23 cellular contexts compared by ENCODE assay signal in the genomic region with DNA sequence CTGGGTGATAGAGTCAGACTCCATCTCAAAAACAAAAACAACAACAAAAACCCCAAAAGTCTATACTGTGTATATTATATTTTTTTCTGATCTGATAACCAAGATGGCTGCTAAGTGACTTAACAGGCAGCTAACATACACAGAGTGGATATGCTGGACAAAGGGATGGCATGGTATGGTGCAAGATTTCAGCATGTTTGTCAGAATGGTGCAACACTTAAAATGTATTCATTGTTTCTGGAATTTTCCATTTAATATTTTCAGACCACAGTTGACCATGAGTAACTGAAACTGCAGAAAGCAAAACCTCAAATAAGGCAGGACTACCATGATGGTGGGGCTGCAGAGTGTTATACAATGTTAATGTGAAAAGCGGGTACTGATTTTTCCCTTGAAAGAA.
"Had no signal": no experiment of that assay in that cellular context is flagged by ENCODE, and none has a peak within 500 bp of the region (broad histone marks: within the 10 kb centered on the region; RNA-seq: fewer than 3 reads in every experiment).

No MANE protein-coding gene starts in this region.

- H3K4me2 ChIP-seq: SK-N-SH had no signal

- H3K9me3 ChIP-seq: adrenal gland, SJCRH30, SK-N-SH had no signal

- H3K27ac ChIP-seq: adrenal gland, SJCRH30, VCaP had no signal

- DNase-seq: activated CD4-positive, alpha-beta memory T cell treated with anti-CD3 and anti-CD28 coated beads, Interleukin-2, amount 10 ng/mL, durations not matched to agents 7 days and 5 days; activated CD4-positive, alpha-beta T cell treated with anti-CD3 and anti-CD28 coated beads for 36 hours; activated CD4-positive, alpha-beta T cell treated with anti-CD3 and anti-CD28 coated beads, Interleukin-2, amount 50 U/mL, for 1 hour; activated gamma-delta T cell; activated naive CD4-positive, alpha-beta T cell treated with anti-CD3 and anti-CD28 coated beads for 36 hours; activated naive CD8-positive, alpha-beta T cell treated with anti-CD3 and anti-CD28 coated beads, Interleukin-2, amount 10 ng/mL, durations not matched to agents 7 days and 5 days; activated T-cell treated with anti-CD3 and anti-CD28 coated beads for 4 hours; activated T-cell treated with anti-CD3 and anti-CD28 coated beads, Interleukin-2, amount 50 U/mL, for 48 hours; adrenal gland; aorta; central memory CD4-positive, alpha-beta T cell; KG1; NCI-H1105; NCI-H1436; NCI-H1694 treated with DMSO at 0.1 percent for 48 hours; NCI-H2081; NCI-H510A treated with DMSO at 0.1 percent for 48 hours; NCI-H69; SJCRH30; SK-N-SH; T-helper 1 cell had no signal

- H3K4me1 ChIP-seq: SJCRH30 had no signal

- H3K36me3 ChIP-seq: adrenal gland, SJCRH30 had no signal

- H3K4me3 ChIP-seq: adrenal gland, SJCRH30 had no signal

- H3K27me3 ChIP-seq: adrenal gland had no signal

- H3K9ac ChIP-seq: SK-N-SH had no signal

- ATAC-seq: activated CD4-positive, alpha-beta T cell treated with anti-CD3 and anti-CD28 coated beads for 36 hours; activated T-helper 17 cell treated with anti-CD3 and anti-CD28 coated beads, Interleukin-2, amount 50 U/mL, for 72 hours had no signal
